In the genomic region with DNA sequence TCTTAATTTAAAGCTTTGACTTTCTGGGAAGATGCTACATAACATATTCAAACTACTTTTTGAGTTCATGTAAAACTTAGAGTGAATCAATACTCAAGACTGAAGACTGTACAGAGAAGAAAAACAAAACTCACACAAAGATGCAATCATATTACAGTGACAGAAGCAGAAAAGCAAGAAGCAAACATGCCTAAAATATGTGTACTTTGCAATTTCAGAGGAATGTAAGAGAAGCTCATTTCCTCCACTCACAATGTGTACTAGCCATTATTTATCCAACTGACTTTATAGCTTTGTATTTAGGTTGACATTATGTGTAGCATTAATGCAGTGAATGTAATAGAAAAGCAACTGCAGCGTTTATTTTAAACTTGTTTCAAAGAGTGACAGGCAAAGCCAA, we compare ENCODE assay signal across 1 cellular context.
TF ChIP-seq lines count a peak whose summit lies in the region.

No MANE protein-coding gene starts in this region.

TF ChIP-seq in HepG2, 621 proteins besides CTCF, POLR2A, EP300 and RAD21 (continued from another document):
- TF ChIP-seq, protein P1, sequence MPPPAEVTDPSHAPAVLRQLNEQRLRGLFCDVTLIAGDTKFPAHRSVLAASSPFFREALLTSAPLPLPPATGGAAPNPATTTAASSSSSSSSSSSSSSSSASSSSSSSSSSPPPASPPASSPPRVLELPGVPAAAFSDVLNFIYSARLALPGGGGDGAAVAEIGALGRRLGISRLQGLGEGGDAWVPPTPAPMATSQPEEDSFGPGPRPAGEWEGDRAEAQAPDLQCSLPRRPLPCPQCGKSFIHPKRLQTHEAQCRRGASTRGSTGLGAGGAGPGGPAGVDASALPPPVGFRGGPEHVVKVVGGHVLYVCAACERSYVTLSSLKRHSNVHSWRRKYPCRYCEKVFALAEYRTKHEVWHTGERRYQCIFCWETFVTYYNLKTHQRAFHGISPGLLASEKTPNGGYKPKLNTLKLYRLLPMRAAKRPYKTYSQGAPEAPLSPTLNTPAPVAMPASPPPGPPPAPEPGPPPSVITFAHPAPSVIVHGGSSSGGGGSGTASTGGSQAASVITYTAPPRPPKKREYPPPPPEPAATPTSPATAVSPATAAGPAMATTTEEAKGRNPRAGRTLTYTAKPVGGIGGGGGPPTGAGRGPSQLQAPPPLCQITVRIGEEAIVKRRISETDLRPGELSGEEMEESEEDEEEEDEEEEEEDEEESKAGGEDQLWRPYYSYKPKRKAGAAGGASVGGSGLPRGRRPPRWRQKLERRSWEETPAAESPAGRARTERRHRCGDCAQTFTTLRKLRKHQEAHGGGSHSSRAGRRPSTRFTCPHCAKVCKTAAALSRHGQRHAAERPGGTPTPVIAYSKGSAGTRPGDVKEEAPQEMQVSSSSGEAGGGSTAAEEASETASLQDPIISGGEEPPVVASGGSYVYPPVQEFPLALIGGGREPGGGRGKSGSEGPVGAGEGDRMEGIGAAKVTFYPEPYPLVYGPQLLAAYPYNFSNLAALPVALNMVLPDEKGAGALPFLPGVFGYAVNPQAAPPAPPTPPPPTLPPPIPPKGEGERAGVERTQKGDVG (CRISPR knock-in tag; IDR thresholded peaks at IDR 0.05; ENCODE audit: borderline replicate concordance), result no peak
- no peak for TF ChIP-seq STAG1 (CRISPR knock-in tag; IDR thresholded peaks at IDR 0.05)
- TF ChIP-seq, protein P2, sequence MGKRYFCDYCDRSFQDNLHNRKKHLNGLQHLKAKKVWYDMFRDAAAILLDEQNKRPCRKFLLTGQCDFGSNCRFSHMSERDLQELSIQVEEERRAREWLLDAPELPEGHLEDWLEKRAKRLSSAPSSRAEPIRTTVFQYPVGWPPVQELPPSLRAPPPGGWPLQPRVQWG (CRISPR knock-in tag; IDR thresholded peaks at IDR 0.05; ENCODE audit: borderline replicate concordance, low read depth), result no peak
- no peak for TF ChIP-seq ATF1 (CRISPR knock-in tag; IDR thresholded peaks at IDR 0.05)
- no peak for TF ChIP-seq HES4 (CRISPR knock-in tag; IDR thresholded peaks at IDR 0.05; ENCODE audit: borderline replicate concordance)
- no peak for TF ChIP-seq ZNF883 (CRISPR knock-in tag; IDR thresholded peaks at IDR 0.05; ENCODE audit: not compliant biosample characterization)
- no peak for TF ChIP-seq SYNCRIP (IDR thresholded peaks at IDR 0.05; ENCODE audit: insufficient read depth, low read depth, low read length)
- no peak for TF ChIP-seq THAP11 (CRISPR knock-in tag; IDR thresholded peaks at IDR 0.05)
- TF ChIP-seq ZNF83 (CRISPR knock-in tag; IDR thresholded peaks at IDR 0.05; ENCODE audit: borderline replicate concordance), result no peak
